In genomic region chr18:23862071-23862470, GRCh38 we compare ENCODE assay signal across 9 cellular contexts.
DNase-seq lines count a peak whose midpoint lies in the region; ATAC-seq, FAIRE-seq and TF ChIP-seq lines count a peak whose summit lies in the region.
"Had no signal": no experiment of that assay in that cellular context is flagged by ENCODE, and none has a peak within 500 bp of the region (broad histone marks: within the 10 kb centered on the region; RNA-seq: fewer than 3 reads in every experiment).

No MANE protein-coding gene starts in this region.

- DNase-seq in HT1080 (ENCODE audit: low read depth) (peak; percentile 95), ascending aorta (ENCODE audit: low spot score in 2 of 2) (no peak), kidney epithelial cell (ENCODE audit: low read depth) (peak; percentile 84), GM19239 (ENCODE audit: insufficient read length, low spot score) (no peak), iPS-NIHi7 (ENCODE audit: extremely low spot score) (no peak)

- no peaks in the 10 kb centered on the region for H3K9me3 ChIP-seq in ascending aorta

- H3K4me3 ChIP-seq in ACC112 (ENCODE audit: low read depth, low read length) (no peak overlapping the region), ascending aorta (no peak overlapping the region), kidney epithelial cell (ENCODE audit: low read depth, low read length) (no peak overlapping the region)

- H3K79me2 ChIP-seq in ACC112 (ENCODE audit: control insufficient read depth, insufficient read depth, low read length, unreplicated experiment): no peaks in the 10 kb centered on the region

- H3K36me3 ChIP-seq in ACC112 (ENCODE audit: insufficient read depth, low read length): no peaks in the 10 kb centered on the region
- H3K36me3 ChIP-seq in ascending aorta: no peaks in the 10 kb centered on the region
- H3K36me3 ChIP-seq in kidney epithelial cell (ENCODE audit: control insufficient read depth, insufficient read depth, low read length): no peaks in the 10 kb centered on the region

- peaks cover 13% of the 10 kb centered on the region for H3K4me1 ChIP-seq in ACC112 (ENCODE audit: control insufficient read depth, insufficient read depth, low read length, unreplicated experiment)
- peaks cover 9 to 25% of the 10 kb centered on the region in 2 donors for H3K4me1 ChIP-seq in ascending aorta

- H3K27me3 ChIP-seq in ACC112 (ENCODE audit: insufficient read depth, low read length) (no peaks in the 10 kb centered on the region), ascending aorta (no peaks in the 10 kb centered on the region), kidney epithelial cell (ENCODE audit: control insufficient read depth, insufficient read depth, low read length) (no peaks in the 10 kb centered on the region)

- TF ChIP-seq CTCF in ascending aorta (IDR thresholded peaks at IDR 0.05) (no peak), kidney epithelial cell (IDR thresholded peaks at IDR 0.05; ENCODE audit: insufficient read depth, low read length, poor library complexity, severe bottlenecking) (no peak)

- intact Hi-C loops in ascending aorta (cut with DNase I): loop anchor here (5.0 kb wide), 1 partner anchor 35 kb away; no protein-coding TSS in a partner anchor

- no peak for FAIRE-seq in GM19239 (lab: Jason Lieb, UNC)
- FAIRE-seq: G401.6 had no signal

- no peak for ATAC-seq in GM21528 (IDR thresholded peaks at IDR 0.05; ENCODE audit: low FRiP score, unreplicated experiment)
- ATAC-seq in GM21825 (IDR thresholded peaks at IDR 0.05; ENCODE audit: unreplicated experiment): no peak

- H3K27ac ChIP-seq in ACC112 (ENCODE audit: low read depth, low read length): peak overlapping the region; percentile 35
- H3K27ac ChIP-seq in ascending aorta: peak overlapping the region; percentile 64 to 76

- H2AFZ ChIP-seq in ACC112 (ENCODE audit: low read length, unreplicated experiment): peak overlapping the region; percentile 69

Comparison
In these comparisons a context has a peak if more than half of its experiments do, and no peak if none do; other contexts are left out.
1. DNase-seq: peak in HT1080 (single experiment) and kidney epithelial cell (single experiment); none in ascending aorta (0 of 2), GM19239 (single experiment) and iPS-NIHi7 (single experiment).